Comparison of ENCODE assay signal across 12 cellular contexts in the genomic region with DNA sequence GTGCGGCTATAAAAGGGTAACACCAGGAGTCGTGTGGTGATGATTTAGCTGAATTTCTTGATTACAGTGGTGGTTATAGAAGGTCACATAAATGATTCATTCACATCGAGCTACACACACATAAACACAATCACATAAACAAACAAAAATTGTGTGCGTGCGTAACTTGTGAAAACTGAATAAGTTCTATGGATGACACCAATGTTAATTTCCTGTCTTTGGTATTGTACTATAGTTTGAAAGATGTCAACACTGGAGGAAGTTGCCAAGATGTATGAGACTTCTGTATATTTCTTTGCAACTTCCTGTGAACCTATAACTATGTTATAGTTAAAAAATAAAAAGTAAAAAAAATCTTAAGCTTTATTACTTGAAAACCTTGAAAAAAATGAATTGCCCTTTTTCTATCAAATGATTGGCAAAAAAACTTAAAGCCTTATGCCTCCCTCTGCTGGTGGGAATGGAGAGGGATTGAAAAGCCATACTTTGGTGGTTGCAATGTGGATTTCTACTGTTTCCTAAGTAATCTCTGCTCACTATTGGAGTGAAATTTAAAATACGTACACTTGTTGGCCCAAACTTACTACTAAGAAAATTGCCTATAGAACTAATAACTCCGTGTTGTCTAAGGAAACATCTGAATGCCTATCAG.
DNase-seq lines count a peak whose midpoint lies in the region; ATAC-seq and TF ChIP-seq lines count a peak whose summit lies in the region.
"Had no signal": no experiment of that assay in that cellular context is flagged by ENCODE, and none has a peak within 500 bp of the region (broad histone marks: within the 10 kb centered on the region; RNA-seq: fewer than 3 reads in every experiment).

No MANE protein-coding gene starts in this region.

- no peaks in the 10 kb centered on the region for H3K4me1 Mint-ChIP-seq in activated T-cell treated with anti-CD3 and anti-CD28 coated beads, Interleukin-2, amount 50 U/mL, for 4 hours (ENCODE audit: low read depth)
- H3K4me1 Mint-ChIP-seq in natural killer cell, result no peaks in the 10 kb centered on the region
- H3K4me1 Mint-ChIP-seq: nephron had no signal

- H3K36me3 ChIP-seq in RWPE2 (ENCODE audit: low read depth) (no peaks in the 10 kb centered on the region), aorta (ENCODE audit: control insufficient read depth in 1 of 2, insufficient read depth in 2 of 2, low read length in 1 of 2) (no peaks in the 10 kb centered on the region)
- H3K36me3 ChIP-seq: thoracic aorta had no signal

- no peak overlapping the region for H3K27ac Mint-ChIP-seq in natural killer cell
- H3K27ac Mint-ChIP-seq: activated naive CD8-positive, alpha-beta T cell; nephron had no signal

- peaks cover 19% of the 10 kb centered on the region for H3K27me3 ChIP-seq in RWPE2 (ENCODE audit: insufficient read depth, poor library complexity, severe bottlenecking)
- H3K27me3 ChIP-seq in aorta (ENCODE audit: control insufficient read depth in 1 of 2, insufficient read depth in 2 of 2, low read length in 1 of 2), result peaks cover 0 to 2% of the 10 kb centered on the region in 2 donors

- TF ChIP-seq CTCF in AG09309 (IDR thresholded peaks at IDR 0.05; ENCODE audit: control insufficient read depth, insufficient read depth, low read depth, low read length, missing control alignments), result peak; percentile 77
- no peak for TF ChIP-seq CTCF in GM13976 (IDR thresholded peaks at IDR 0.05; ENCODE audit: borderline replicate concordance, control extremely low read depth, extremely low read depth, insufficient read depth, missing control alignments)
- peak; percentile 68 for TF ChIP-seq CTCF in RWPE2 (IDR thresholded peaks at IDR 0.05; ENCODE audit: poor library complexity, severe bottlenecking)
- TF ChIP-seq CTCF in natural killer cell (IDR thresholded peaks at IDR 0.05), result no peak

- 69 to 74% methylated on average over 7 of the region's 7 CpGs for WGBS in aorta, 2 donors

- DNase-seq in AG09309 (ENCODE audit: low read depth) (no peak), GM13976 (ENCODE audit: low spot score) (peak; percentile 0), RWPE2 (ENCODE audit: low spot score) (no peak), iris pigment epithelial cell (ENCODE audit: low read depth) (peak; percentile 36), aorta (no peak), substantia nigra (lab: John Stamatoyannopoulos, UW) (no peak), natural killer cell (no peak)
- DNase-seq in activated T-cell treated with anti-CD3 and anti-CD28 coated beads, Interleukin-2, amount 50 U/mL, for 4 hours, result no peak
- DNase-seq: NCI-H510A had no signal

- in situ Hi-C loops in GM13976 (cut with MboI; ENCODE audit: low sequenced_read_pairs, unreplicated experiment), result no loop called here

- ATAC-seq in RWPE2 (ENCODE audit: low read depth) (peak; percentile 36; the same call in 1 of the 3 replicates), aorta (ENCODE audit: low FRiP score) (no peak), natural killer cell (no peak)
- no peak for ATAC-seq in activated T-cell treated with anti-CD3 and anti-CD28 coated beads, Interleukin-2, amount 50 U/mL, for 4 hours

- no peaks in the 10 kb centered on the region for H3K9me3 Mint-ChIP-seq in activated T-cell treated with anti-CD3 and anti-CD28 coated beads, Interleukin-2, amount 50 U/mL, for 4 hours
- H3K9me3 Mint-ChIP-seq in natural killer cell, result no peaks in the 10 kb centered on the region

- H3K9me3 ChIP-seq in RWPE2 (ENCODE audit: severe bottlenecking), result no peaks in the 10 kb centered on the region
- H3K9me3 ChIP-seq in aorta (ENCODE audit: control insufficient read depth, low read length), result no peaks in the 10 kb centered on the region
- H3K9me3 ChIP-seq: thoracic aorta had no signal

- H3K36me3 Mint-ChIP-seq in activated T-cell treated with anti-CD3 and anti-CD28 coated beads, Interleukin-2, amount 50 U/mL, for 4 hours (ENCODE audit: insufficient read depth), result no peaks in the 10 kb centered on the region
- no peaks in the 10 kb centered on the region for H3K36me3 Mint-ChIP-seq in natural killer cell
- H3K36me3 Mint-ChIP-seq: activated naive CD8-positive, alpha-beta T cell had no signal

- H3K27me3 Mint-ChIP-seq in activated T-cell treated with anti-CD3 and anti-CD28 coated beads, Interleukin-2, amount 50 U/mL, for 4 hours (ENCODE audit: low read depth), result no peaks in the 10 kb centered on the region
- H3K27me3 Mint-ChIP-seq in natural killer cell (ENCODE audit: low read depth in 2 of 2), result peaks cover 4 to 45% of the 10 kb centered on the region in 2 donors
- H3K27me3 Mint-ChIP-seq: activated naive CD8-positive, alpha-beta T cell had no signal

- H3K4me1 ChIP-seq in RWPE2 (ENCODE audit: insufficient read depth, poor library complexity, severe bottlenecking) (no peaks in the 10 kb centered on the region), aorta (ENCODE audit: control insufficient read depth in 1 of 2, insufficient read depth in 2 of 2, low read length in 2 of 2) (no peaks in the 10 kb centered on the region)

- H3K4me3 Mint-ChIP-seq in activated T-cell treated with anti-CD3 and anti-CD28 coated beads, Interleukin-2, amount 50 U/mL, for 4 hours, result no peak overlapping the region
- H3K4me3 Mint-ChIP-seq in natural killer cell, result no peak overlapping the region
- H3K4me3 Mint-ChIP-seq: activated naive CD8-positive, alpha-beta T cell; nephron had no signal

- intact Hi-C loops in aorta (cut with DNase I) (no loop called here), natural killer cell (cut with micrococcal nuclease) (no loop called here)

- no peak overlapping the region for H3K27ac ChIP-seq in RWPE2 (ENCODE audit: poor library complexity, severe bottlenecking)
- H3K27ac ChIP-seq in aorta (ENCODE audit: low read depth in 1 of 2, low read length in 2 of 2), result no peak overlapping the region
- no peak overlapping the region for H3K27ac ChIP-seq in substantia nigra (ENCODE audit: low read depth, low read length, poor library complexity, severe bottlenecking)
- H3K27ac ChIP-seq: thoracic aorta had no signal

- H3K4me3 ChIP-seq in AG09309 (ENCODE audit: control insufficient read depth, low read depth, low read length) (no peak overlapping the region), RWPE2 (ENCODE audit: severe bottlenecking) (no peak overlapping the region), aorta (ENCODE audit: low read length in 2 of 2) (no peak overlapping the region)
- H3K4me3 ChIP-seq: thoracic aorta had no signal

Comparison
In these comparisons a context has a peak if more than half of its experiments do, and no peak if none do; other contexts are left out.
1. DNase-seq: peak in GM13976 (single experiment) and iris pigment epithelial cell (single experiment); none in AG09309 (single experiment), RWPE2 (single experiment), aorta (0 of 2), activated T-cell treated with anti-CD3 and anti-CD28 coated beads, Interleukin-2, amount 50 U/mL, for 4 hours (single experiment), substantia nigra (0 of 49) and natural killer cell (single experiment).
2. CTCF ChIP-seq: peak in AG09309 (single experiment) and RWPE2 (single experiment); none in GM13976 (single experiment) and natural killer cell (single experiment).